ENCODE assay signal across 1 cellular context in the genomic region with DNA sequence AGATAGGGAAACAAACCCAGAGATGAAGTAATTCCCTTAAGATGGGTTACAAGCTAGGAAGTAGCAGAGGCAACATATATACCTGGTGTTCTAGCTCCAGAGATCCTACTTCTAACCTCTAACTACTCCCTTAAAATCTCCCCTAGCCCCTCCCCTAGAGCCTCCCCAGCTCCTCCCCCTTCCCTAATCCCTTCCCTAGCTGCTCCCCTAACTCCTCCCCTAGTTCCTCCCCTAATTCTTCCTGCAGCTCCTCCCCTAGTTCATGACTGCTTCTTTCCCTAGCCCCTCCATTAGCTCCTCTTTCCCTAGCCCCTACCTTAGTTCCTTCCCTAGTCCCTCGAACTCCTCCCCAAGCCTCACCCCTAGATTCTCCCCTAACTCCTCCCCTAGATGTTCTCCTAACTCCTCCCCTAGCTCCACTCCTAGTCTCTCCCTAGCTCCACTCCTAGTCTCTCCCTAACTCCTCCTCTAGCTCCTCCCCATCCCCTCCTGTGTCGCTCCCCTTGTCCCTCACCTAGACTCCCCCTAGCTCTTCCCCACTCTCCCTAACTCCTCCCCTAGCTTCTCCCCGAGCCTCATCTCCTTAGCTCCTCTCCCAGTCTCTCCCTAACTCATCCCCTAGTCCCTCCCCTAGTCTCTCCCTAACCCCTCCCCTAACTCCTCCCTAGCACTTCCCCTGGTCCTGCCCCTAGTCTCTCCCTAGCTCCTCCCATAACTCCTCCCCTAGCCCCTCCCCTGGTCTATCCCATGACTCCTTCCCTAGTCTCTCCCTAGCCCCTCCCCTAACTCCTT.
TF ChIP-seq lines count a peak whose summit lies in the region.

No MANE protein-coding gene starts in this region.

TF ChIP-seq in SK-N-SH, 30 proteins besides CTCF, POLR2A, EP300 and RAD21 (continued from another document):
- no peak for TF ChIP-seq MAX (IDR thresholded peaks at IDR 0.05; ENCODE audit: low read depth)
- TF ChIP-seq SMC3 (IDR thresholded peaks at IDR 0.05; ENCODE audit: low read depth, low read length), result no peak
- TF ChIP-seq USF2 (IDR thresholded peaks at IDR 0.05; ENCODE audit: borderline replicate concordance, low read depth, low read length), result no peak
